In genomic region chr1:161039154-161039545, GRCh38 we compare ENCODE assay signal across 9 cellular contexts. TPM values are rescaled to one million over a fixed set of nuclear protein-coding genes. Genes with fewer than 3 reads are reported as not detected.
DNase-seq lines count a peak whose midpoint lies in the region; ATAC-seq and TF ChIP-seq lines count a peak whose summit lies in the region.
"Had no signal": no experiment of that assay in that cellular context is flagged by ENCODE, and none has a peak within 500 bp of the region (broad histone marks: within the 10 kb centered on the region; RNA-seq: fewer than 3 reads in every experiment).

No MANE protein-coding gene starts in this region.

- H3K36me3 ChIP-seq in GM06990 (ENCODE audit: control insufficient read depth, insufficient read depth, low read length) (peaks cover 25% of the 10 kb centered on the region), Peyer's patch (peaks cover 0 to 39% (median 0%) of the 10 kb centered on the region in 3 donors)

- DNase-seq in GM06990 (ENCODE audit: extremely low read depth, insufficient read length) = no peak
- no peak for DNase-seq in Peyer's patch
- DNase-seq in epithelial cell of prostate (ENCODE audit: low read depth, low spot score) = no peak
- DNase-seq in progenitor cell of endocrine pancreas (ENCODE audit: low spot score, unreplicated experiment) = no peak
- DNase-seq in NCI-H1930 (lab: John Stamatoyannopoulos, UW) = no peak
- DNase-seq in CD1c-positive myeloid dendritic cell (ENCODE audit: extremely low spot score) = no peak
- DNase-seq in T1000 (lab: John Stamatoyannopoulos, UW) = no peak

- no peaks in the 10 kb centered on the region for H3K9me3 Mint-ChIP-seq in progenitor cell of endocrine pancreas (ENCODE audit: low read depth)

- peaks cover 13% of the 10 kb centered on the region for H3K4me1 Mint-ChIP-seq in progenitor cell of endocrine pancreas (ENCODE audit: low read depth)

- H3K27ac Mint-ChIP-seq in progenitor cell of endocrine pancreas = peak overlapping the region; percentile 96

- TF ChIP-seq CTCF in GM06990 (IDR thresholded peaks at IDR 0.05; ENCODE audit: insufficient read depth, low read length, poor library complexity, severe bottlenecking) (no peak), Peyer's patch (IDR thresholded peaks at IDR 0.05) (no peak), progenitor cell of endocrine pancreas (IDR thresholded peaks at IDR 0.05; ENCODE audit: unreplicated experiment) (no peak)

- peak overlapping the region; percentile 69 to 91 (median 81) for H3K27ac ChIP-seq in Peyer's patch
- H3K27ac ChIP-seq in epithelial cell of prostate = peak overlapping the region; percentile 67

- H3K27me3 Mint-ChIP-seq in progenitor cell of endocrine pancreas = no peaks in the 10 kb centered on the region

- peaks cover 0 to 32% (median 3%) of the 10 kb centered on the region in 4 donors for H3K4me1 ChIP-seq in Peyer's patch

- no peaks in the 10 kb centered on the region for H3K27me3 ChIP-seq in GM06990 (replicated peaks; ENCODE audit: control insufficient read depth, insufficient read depth, low read length)
- no peaks in the 10 kb centered on the region for H3K27me3 ChIP-seq in Peyer's patch

- H3K9me3 ChIP-seq in Peyer's patch = no peaks in the 10 kb centered on the region

- ATAC-seq in HG03025 (IDR thresholded peaks at IDR 0.05; ENCODE audit: low FRiP score, unreplicated experiment) = no peak

- H3K4me3 Mint-ChIP-seq in progenitor cell of endocrine pancreas (ENCODE audit: low read depth) = peak overlapping the region; percentile 89

- peaks cover 10% of the 10 kb centered on the region for H3K36me3 Mint-ChIP-seq in progenitor cell of endocrine pancreas (ENCODE audit: insufficient read depth)

- peak overlapping the region; percentile 84 for H3K4me3 ChIP-seq in GM06990 (replicated peaks; ENCODE audit: low read depth, low read length)
- H3K4me3 ChIP-seq in Peyer's patch = peak overlapping the region; percentile 47 to 71 (median 66)

- no peak for TF ChIP-seq POLR2A in Peyer's patch (IDR thresholded peaks at IDR 0.05)

RNA-seq across cellular contexts. Expression of gene TSTD1, which starts 0.4 kb away (rescaled TPM):
- total RNA-seq in Peyer's patch = 100 to 1,000 TPM in 1 of 4 donors, 10 to 100 TPM in 3; 33.0 to 152 (median 78.8) TPM
- 52.0 and 54.7 TPM in 2 replicates for total RNA-seq in progenitor cell of endocrine pancreas

RNA-seq across cellular contexts. Expression of gene USF1, which starts 6.6 kb away (rescaled TPM):
- total RNA-seq in Peyer's patch (100 to 1,000 TPM in 1 of 4 donors, 10 to 100 TPM in 3; 72.0 to 119 (median 98.2) TPM), progenitor cell of endocrine pancreas (79.9 and 88.7 TPM in 2 replicates)

RNA-seq across cellular contexts. Expression of gene F11R, which starts 18.2 kb away (rescaled TPM):
- 100 to 1,000 TPM in 3 of 4 donors, 10 to 100 TPM in 1; 28.9 to 138 (median 110) TPM for total RNA-seq in Peyer's patch
- 149 and 156 TPM in 2 replicates for total RNA-seq in progenitor cell of endocrine pancreas

RNA-seq across cellular contexts. Expression of gene ARHGAP30, which starts 30.5 kb away (rescaled TPM):
- total RNA-seq in Peyer's patch (10 to 100 TPM in 1 of 4 donors, 1 to 10 TPM in 3; 5.1 to 31.4 (median 6.7) TPM), progenitor cell of endocrine pancreas (0.20 TPM in 1 of 2 replicates, not detected in the other)

RNA-seq across cellular contexts. Expression of gene NECTIN4, which starts 50.2 kb away (rescaled TPM):
- total RNA-seq in Peyer's patch = 1 to 10 TPM in 3 of 4 donors, under 1 TPM in 1; 0.54 to 2.5 (median 1.6) TPM
- 1.9 and 2.4 TPM in 2 replicates for total RNA-seq in progenitor cell of endocrine pancreas
- total RNA-seq: temporal lobe had no signal
